ENCODE assay signal across 8 cellular contexts in genomic region chr2:94986392-94986963, GRCh38. TPM values are rescaled to one million over a fixed set of nuclear protein-coding genes. Genes with fewer than 3 reads are reported as not detected.
DNase-seq lines count a peak whose midpoint lies in the region; ATAC-seq and TF ChIP-seq lines count a peak whose summit lies in the region.

No MANE protein-coding gene starts in this region.

- ATAC-seq in GM21786 (IDR thresholded peaks at IDR 0.05; ENCODE audit: unreplicated experiment) (peak; percentile 79), right lobe of liver (peak; percentile 73 to 84 (median 82))

- 43% methylated on average over 3 of the region's 3 CpGs for WGBS in right lobe of liver (ENCODE audit: insufficient coverage, low coverage, low lambda C conversion rate, missing lambda C conversion rate)
- WGBS in testis, 2 donors, result 73% methylated on average over 3 of the region's 3 CpGs

- no peak overlapping the region for H3K27ac ChIP-seq in right lobe of liver
- no peak overlapping the region for H3K27ac ChIP-seq in testis

- intact Hi-C loops in right lobe of liver (cut with DNase I), result no loop called here
- intact Hi-C loops in testis (cut with DNase I; ENCODE audit: low total_unique reads), result no loop called here

- peak; percentile 67 for TF ChIP-seq CTCF in LNCAP (IDR thresholded peaks at IDR 0.05)
- peak; percentile 52 to 70 (median 66) for TF ChIP-seq CTCF in right lobe of liver (IDR thresholded peaks at IDR 0.05)
- TF ChIP-seq CTCF in testis (IDR thresholded peaks at IDR 0.05), result peak in 2 of 3 experiments; percentile 54 to 63

- H3K4me1 ChIP-seq in right lobe of liver (no peaks in the 10 kb centered on the region), testis (no peaks in the 10 kb centered on the region)

- H3K27me3 ChIP-seq in right lobe of liver (no peaks in the 10 kb centered on the region), testis (no peaks in the 10 kb centered on the region)

- H3K36me3 ChIP-seq in right lobe of liver (no peaks in the 10 kb centered on the region), testis (ENCODE audit: low read depth, missing control alignments) (no peaks in the 10 kb centered on the region)

- H3K4me3 ChIP-seq in right lobe of liver (no peak overlapping the region), testis (no peak overlapping the region)

- no peaks in the 10 kb centered on the region for H3K9me3 ChIP-seq in right lobe of liver
- H3K9me3 ChIP-seq in testis, result no peaks in the 10 kb centered on the region

- DNase-seq in NCI-H1436 (lab: John Stamatoyannopoulos, UW) (peak; percentile 12), NCI-H1436 treated with DMSO at 0.1 percent for 48 hours (lab: John Stamatoyannopoulos, UW) (no peak), SW480 (ENCODE audit: low spot score) (peak; percentile 57), dedifferentiated amniotic fluid mesenchymal stem cell (ENCODE audit: extremely low spot score) (peak; percentile 69), right lobe of liver (peak in 1 of 3 donors; percentile 41), testis (peak; percentile 82)

- TF ChIP-seq POLR2A in right lobe of liver (IDR thresholded peaks at IDR 0.05) (no peak), testis (IDR thresholded peaks at IDR 0.05) (no peak)

RNA-seq across cellular contexts. Expression of gene MAL, which starts 39.0 kb away (rescaled TPM):
- total RNA-seq in right lobe of liver (under 1 TPM in 1 of 6 experiments, not detected in 5; 0.24 TPM), testis (under 1 TPM; 0.62 to 0.79 TPM)
- polyA plus RNA-seq in testis (ENCODE audit: insufficient read depth, low read depth, low replicate concordance), result 1.3 TPM
